Comparison of ENCODE assay signal across 8 cellular contexts in genomic region chr1:177959793-177960515, GRCh38. TPM values are rescaled to one million over a fixed set of nuclear protein-coding genes. Genes with fewer than 3 reads are reported as not detected.
A peak's percentile ranks its signal among the peaks of the same experiment; 100 is the strongest.
DNase-seq lines count a peak whose midpoint lies in the region; ATAC-seq, FAIRE-seq and TF ChIP-seq lines count a peak whose summit lies in the region.

No MANE protein-coding gene starts in this region.

- H3K4me1 ChIP-seq in hepatocyte (ENCODE audit: insufficient read depth), result peaks cover 4% of the 10 kb centered on the region

- TF ChIP-seq CTCF in WERI-Rb-1 (IDR thresholded peaks at IDR 0.05; ENCODE audit: low read depth, low read length) (peak; percentile 49; the same call in 1 of the 2 replicates), hepatocyte (IDR thresholded peaks at IDR 0.05; ENCODE audit: poor library complexity) (peak; percentile 54)

- no peaks in the 10 kb centered on the region for H3K79me2 ChIP-seq in hepatocyte

- ATAC-seq in GM19395 (IDR thresholded peaks at IDR 0.05; ENCODE audit: unreplicated experiment) (no peak), HG03045 (IDR thresholded peaks at IDR 0.05; ENCODE audit: unreplicated experiment) (no peak), HG03139 (IDR thresholded peaks at IDR 0.05; ENCODE audit: unreplicated experiment) (no peak)

- no peak overlapping the region for H2AFZ ChIP-seq in hepatocyte

- WGBS in hepatocyte (ENCODE audit: low lambda C conversion rate, missing lambda C conversion rate), result 70% methylated on average over 5 of the region's 5 CpGs

- H3K27ac ChIP-seq in WERI-Rb-1, result no peak overlapping the region
- no peak overlapping the region for H3K27ac ChIP-seq in hepatocyte

- no peaks in the 10 kb centered on the region for H3K27me3 ChIP-seq in WERI-Rb-1 (ENCODE audit: insufficient read depth, low read depth, severe bottlenecking)
- H3K27me3 ChIP-seq in hepatocyte, result no peaks in the 10 kb centered on the region

- H3K9me3 ChIP-seq in WERI-Rb-1 (ENCODE audit: severe bottlenecking) (no peaks in the 10 kb centered on the region), hepatocyte (ENCODE audit: low read depth) (no peaks in the 10 kb centered on the region)

- DNase-seq in AG08395 (ENCODE audit: low spot score), result peak; percentile 59
- peak; percentile 60 for DNase-seq in HTR-8/SVneo (ENCODE audit: insufficient read length, low spot score)
- DNase-seq in WERI-Rb-1, result no peak
- peak; percentile 48 for DNase-seq in hepatocyte (ENCODE audit: low spot score)
- DNase-seq in NCI-H2029 (lab: John Stamatoyannopoulos, UW), result no peak

- FAIRE-seq in HTR-8/SVneo (lab: Jason Lieb, UNC), result peak; percentile 65

- H4K20me1 ChIP-seq in hepatocyte (ENCODE audit: insufficient read depth, poor library complexity, severe bottlenecking), result no peaks in the 10 kb centered on the region

- no peaks in the 10 kb centered on the region for H3K36me3 ChIP-seq in WERI-Rb-1
- no peaks in the 10 kb centered on the region for H3K36me3 ChIP-seq in hepatocyte (replicated peaks; ENCODE audit: insufficient read depth, low read depth)

- no peak overlapping the region for H3K4me2 ChIP-seq in hepatocyte

- H3K4me3 ChIP-seq in WERI-Rb-1 (ENCODE audit: low read depth, low read length) (no peak overlapping the region), hepatocyte (no peak overlapping the region)

- H3K9me2 ChIP-seq in hepatocyte (replicated peaks; ENCODE audit: insufficient read depth), result no peaks in the 10 kb centered on the region

RNA-seq across cellular contexts. Expression of gene SEC16B, which starts 9.9 kb away (rescaled TPM):
- total RNA-seq in hepatocyte, result 8.4 and 8.5 TPM in 2 replicates
- 6.5 and 9.1 TPM in 2 replicates for polyA plus RNA-seq in hepatocyte

Comparison
In these comparisons a context has a peak if more than half of its experiments do, and no peak if none do; other contexts are left out.
1. DNase-seq: peak in AG08395 (single experiment), HTR-8/SVneo (single experiment) and hepatocyte (single experiment); none in WERI-Rb-1 (single experiment) and NCI-H2029 (single experiment).